In the genomic region with DNA sequence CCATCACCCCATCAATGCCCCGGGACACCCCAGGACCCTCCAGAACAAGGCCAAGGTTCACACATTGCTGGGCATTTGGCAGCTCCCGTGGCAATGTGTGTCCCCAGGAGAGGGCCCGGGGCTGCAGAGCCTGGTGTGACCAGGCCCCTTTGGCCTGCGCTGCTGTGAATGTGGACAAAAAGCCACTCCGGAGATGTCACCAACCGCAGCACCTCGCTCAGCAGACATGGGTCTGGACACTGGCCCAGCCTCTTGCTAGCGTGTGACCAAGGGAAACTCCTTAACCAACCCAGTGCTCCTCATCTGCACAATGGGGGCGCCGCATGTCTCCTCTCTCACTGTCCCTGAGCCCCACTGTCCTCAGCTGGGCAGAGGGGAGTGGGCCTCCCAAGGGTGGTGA, we compare ENCODE assay signal across 19 cellular contexts. TPM values are rescaled to one million over a fixed set of nuclear protein-coding genes. Genes with fewer than 3 reads are reported as not detected.
DNase-seq lines count a peak whose midpoint lies in the region; ATAC-seq and TF ChIP-seq lines count a peak whose summit lies in the region.
"Had no signal": no experiment of that assay in that cellular context is flagged by ENCODE, and none has a peak within 500 bp of the region (broad histone marks: within the 10 kb centered on the region; RNA-seq: fewer than 3 reads in every experiment).

No MANE protein-coding gene starts in this region.

- no peaks in the 10 kb centered on the region for H3K36me3 Mint-ChIP-seq in natural killer cell treated with Interleukin-12 subunit alpha and Interleukin-12 subunit beta and Interleukin-15 and Interleukin-18, amount 100 ng/mL, for 72 hours
- H3K36me3 Mint-ChIP-seq in activated CD8-positive, alpha-beta memory T cell treated with anti-CD3 and anti-CD28 coated beads, Interleukin-2, amount 10 ng/mL, durations not matched to agents 7 days and 5 days: peaks cover 32% of the 10 kb centered on the region

- 48 to 81% (median 80%) methylated on average over 8 to 10 of the region's 10 CpGs for WGBS in heart left ventricle, 4 donors
- 98% methylated on average over 10 of the region's 10 CpGs for WGBS in mesenchymal stem cell

- no peak overlapping the region for H3K4me3 Mint-ChIP-seq in natural killer cell treated with Interleukin-12 subunit alpha and Interleukin-12 subunit beta and Interleukin-15 and Interleukin-18, amount 100 ng/mL, for 72 hours
- H3K4me3 Mint-ChIP-seq in activated CD8-positive, alpha-beta memory T cell treated with anti-CD3 and anti-CD28 coated beads, Interleukin-2, amount 10 ng/mL, durations not matched to agents 7 days and 5 days: no peak overlapping the region
- H3K4me3 Mint-ChIP-seq: CD4-positive, alpha-beta memory T cell had no signal

- H2BK120ac ChIP-seq in mesenchymal stem cell (ENCODE audit: low read depth, low read length): no peak overlapping the region

- H3K4me2 ChIP-seq in mesenchymal stem cell (ENCODE audit: low read length, poor library complexity, severe bottlenecking): no peak overlapping the region
- H3K4me2 ChIP-seq: A549 had no signal

- H3K4me1 ChIP-seq in heart left ventricle (peaks cover 0 to 14% (median 0%) of the 10 kb centered on the region in 12 donors), left ventricle myocardium inferior (peaks cover 21% of the 10 kb centered on the region), mesenchymal stem cell (ENCODE audit: control insufficient read depth, insufficient read depth, low read depth, low read length) (peaks cover 19% of the 10 kb centered on the region)
- H3K4me1 ChIP-seq: A549, HAP-1 had no signal

- peak in 2 of 4 donors; percentile 6 to 25 for ATAC-seq in heart left ventricle
- ATAC-seq in natural killer cell treated with Interleukin-12 subunit alpha and Interleukin-12 subunit beta and Interleukin-15 and Interleukin-18, amount 100 ng/mL, for 72 hours: no peak
- ATAC-seq in HG02571 (IDR thresholded peaks at IDR 0.05; ENCODE audit: unreplicated experiment): no peak
- ATAC-seq in activated CD8-positive, alpha-beta memory T cell treated with anti-CD3 and anti-CD28 coated beads, Interleukin-2, amount 10 ng/mL, durations not matched to agents 7 days and 5 days: no peak
- ATAC-seq: A549 had no signal

- H3K4me3 ChIP-seq in heart left ventricle: no peak overlapping the region
- no peak overlapping the region for H3K4me3 ChIP-seq in left ventricle myocardium inferior
- H3K4me3 ChIP-seq in mesenchymal stem cell (ENCODE audit: insufficient read depth in 1 of 2, low read depth in 1 of 2, low read length in 2 of 2): no peak overlapping the region
- H3K4me3 ChIP-seq: A549, GM23248, HAP-1 had no signal

- no peak overlapping the region for H3K27ac Mint-ChIP-seq in natural killer cell treated with Interleukin-12 subunit alpha and Interleukin-12 subunit beta and Interleukin-15 and Interleukin-18, amount 100 ng/mL, for 72 hours
- H3K27ac Mint-ChIP-seq in activated CD8-positive, alpha-beta memory T cell treated with anti-CD3 and anti-CD28 coated beads, Interleukin-2, amount 10 ng/mL, durations not matched to agents 7 days and 5 days: no peak overlapping the region
- H3K27ac Mint-ChIP-seq: CD4-positive, alpha-beta memory T cell had no signal

- H4K91ac ChIP-seq in mesenchymal stem cell (ENCODE audit: low read length): no peak overlapping the region

- TF ChIP-seq CTCF in heart left ventricle (IDR thresholded peaks at IDR 0.05) (no peak), left ventricle myocardium inferior (IDR thresholded peaks at IDR 0.05; ENCODE audit: borderline replicate concordance) (no peak)

- no peaks in the 10 kb centered on the region for H3K9me3 ChIP-seq in heart left ventricle
- no peaks in the 10 kb centered on the region for H3K9me3 ChIP-seq in left ventricle myocardium inferior (replicated peaks)
- no peaks in the 10 kb centered on the region for H3K9me3 ChIP-seq in mesenchymal stem cell (ENCODE audit: control insufficient read depth, low read length)
- H3K9me3 ChIP-seq: A549, HAP-1 had no signal

- no peak overlapping the region for H3K14ac ChIP-seq in mesenchymal stem cell (ENCODE audit: low read length in 2 of 2)

- no peak for TF ChIP-seq POLR2A in heart left ventricle (IDR thresholded peaks at IDR 0.05)

- H3K79me1 ChIP-seq in mesenchymal stem cell (replicated peaks; ENCODE audit: low read length, poor library complexity, severe bottlenecking): peaks cover 29% of the 10 kb centered on the region

- H2AK5ac ChIP-seq in mesenchymal stem cell (ENCODE audit: low read length, severe bottlenecking): peak overlapping the region; percentile 18

- H3K9me3 Mint-ChIP-seq in natural killer cell treated with Interleukin-12 subunit alpha and Interleukin-12 subunit beta and Interleukin-15 and Interleukin-18, amount 100 ng/mL, for 72 hours: no peaks in the 10 kb centered on the region
- H3K9me3 Mint-ChIP-seq in activated CD8-positive, alpha-beta memory T cell treated with anti-CD3 and anti-CD28 coated beads, Interleukin-2, amount 10 ng/mL, durations not matched to agents 7 days and 5 days (ENCODE audit: low read depth): no peaks in the 10 kb centered on the region
- H3K9me3 Mint-ChIP-seq: CD4-positive, alpha-beta memory T cell had no signal

- no peak overlapping the region for H2BK12ac ChIP-seq in mesenchymal stem cell (ENCODE audit: low read length in 2 of 2)

- CTCF ChIA-PET in activated CD8-positive, alpha-beta memory T cell treated with anti-CD3 and anti-CD28 coated beads, Interleukin-2, amount 10 ng/mL, durations not matched to agents 7 days and 5 days (lab: Charles Lee): interaction anchor here (1.5 kb wide), 1 partner anchor 11 kb away, joined by 4 read pairs; no protein-coding TSS in a partner anchor

- DNase-seq in heart left ventricle (no peak), left ventricle myocardium inferior (no peak), mesenchymal stem cell (no peak), dermis blood vessel endothelial cell (no peak)
- DNase-seq in natural killer cell treated with Interleukin-12 subunit alpha and Interleukin-12 subunit beta and Interleukin-15 and Interleukin-18, amount 100 ng/mL, for 72 hours (ENCODE audit: low spot score): no peak
- no peak for DNase-seq in activated CD8-positive, alpha-beta memory T cell treated with anti-CD3 and anti-CD28 coated beads, Interleukin-2, amount 10 ng/mL, durations not matched to agents 7 days and 5 days
- DNase-seq: AML-193; CD4-positive, alpha-beta memory T cell; DMS153; DMS79; GDM1; GM23248 had no signal

- no peak overlapping the region for H2AFZ ChIP-seq in mesenchymal stem cell (ENCODE audit: low read depth, low read length)
- H2AFZ ChIP-seq: GM23248 had no signal

- no peaks in the 10 kb centered on the region for H3K4me1 Mint-ChIP-seq in natural killer cell treated with Interleukin-12 subunit alpha and Interleukin-12 subunit beta and Interleukin-15 and Interleukin-18, amount 100 ng/mL, for 72 hours (ENCODE audit: low read depth in 2 of 2)
- H3K4me1 Mint-ChIP-seq in activated CD8-positive, alpha-beta memory T cell treated with anti-CD3 and anti-CD28 coated beads, Interleukin-2, amount 10 ng/mL, durations not matched to agents 7 days and 5 days: no peaks in the 10 kb centered on the region

- intact Hi-C loops in heart left ventricle (cut with DNase I): no loop called here
- intact Hi-C loops in left ventricle myocardium inferior (cut with micrococcal nuclease): no loop called here

- H3K27me3 ChIP-seq in heart left ventricle (no peaks in the 10 kb centered on the region), left ventricle myocardium inferior (ENCODE audit: low read depth) (no peaks in the 10 kb centered on the region), mesenchymal stem cell (ENCODE audit: control insufficient read depth in 1 of 2, insufficient read depth in 1 of 2, low read length in 2 of 2) (no peaks in the 10 kb centered on the region)

- no peaks in the 10 kb centered on the region for H3K27me3 Mint-ChIP-seq in natural killer cell treated with Interleukin-12 subunit alpha and Interleukin-12 subunit beta and Interleukin-15 and Interleukin-18, amount 100 ng/mL, for 72 hours
- no peaks in the 10 kb centered on the region for H3K27me3 Mint-ChIP-seq in activated CD8-positive, alpha-beta memory T cell treated with anti-CD3 and anti-CD28 coated beads, Interleukin-2, amount 10 ng/mL, durations not matched to agents 7 days and 5 days
- H3K27me3 Mint-ChIP-seq: CD4-positive, alpha-beta memory T cell had no signal

- no peak overlapping the region for H4K8ac ChIP-seq in mesenchymal stem cell (ENCODE audit: low read length)

- H3K4ac ChIP-seq in mesenchymal stem cell (ENCODE audit: low read depth in 1 of 2, low read length in 2 of 2): no peak overlapping the region

- H3K23ac ChIP-seq in mesenchymal stem cell (ENCODE audit: low read length in 2 of 2): no peak overlapping the region

- H3K18ac ChIP-seq in mesenchymal stem cell (ENCODE audit: low read depth in 1 of 2, low read length in 2 of 2): no peak overlapping the region

- no peak overlapping the region for H2BK5ac ChIP-seq in mesenchymal stem cell (ENCODE audit: low read depth, low read length, poor library complexity, severe bottlenecking)

- no peak overlapping the region for H2BK15ac ChIP-seq in mesenchymal stem cell (ENCODE audit: low read depth, poor library complexity, severe bottlenecking)

- H3K27ac ChIP-seq in heart left ventricle: peak overlapping the region in 7 of 12 donors; percentile 58 to 84 (median 73)
- H3K27ac ChIP-seq in left ventricle myocardium inferior (replicated peaks): peak overlapping the region; percentile 85
- H3K27ac ChIP-seq in mesenchymal stem cell (ENCODE audit: low read length, poor library complexity, severe bottlenecking): no peak overlapping the region
- H3K27ac ChIP-seq: A549, C4-2B, GM23248, HL-60 had no signal

- H3K36me3 ChIP-seq in heart left ventricle (peaks cover 0 to 89% (median 61%) of the 10 kb centered on the region in 9 donors), left ventricle myocardium inferior (peaks cover 70% of the 10 kb centered on the region), mesenchymal stem cell (ENCODE audit: control insufficient read depth in 1 of 2, insufficient read depth in 2 of 2, low read depth in 1 of 2, low read length in 2 of 2) (peaks cover 77 to 84% of the 10 kb centered on the region in 2 experiments)

- no peak overlapping the region for H3K9ac ChIP-seq in mesenchymal stem cell (ENCODE audit: low read length)
- H3K9ac ChIP-seq: GM23248 had no signal

RNA-seq across cellular contexts. Expression of a gene that starts 8.0 kb away (rescaled TPM):
- 10 to 100 TPM in 5 of 9 donors, 1 to 10 TPM in 4; 5.6 to 20.6 (median 10.7) TPM for total RNA-seq in heart left ventricle
- 10 to 100 TPM in 1 of 2 donors, 1 to 10 TPM in 1; 3.9 to 31.2 TPM for polyA plus RNA-seq in heart left ventricle
- total RNA-seq in left ventricle myocardium inferior: 10.3 TPM
- polyA plus RNA-seq in mesenchymal stem cell (2013, experiment 1 of 2): 0.22 TPM
- polyA plus RNA-seq in mesenchymal stem cell (2013, experiment 2 of 2): 0.22 TPM
- under 1 TPM; 0.40 to 0.45 TPM for total RNA-seq in natural killer cell treated with Interleukin-12 subunit alpha and Interleukin-12 subunit beta and Interleukin-15 and Interleukin-18, amount 100 ng/mL, for 72 hours
- under 1 TPM; 0.12 to 0.38 TPM for total RNA-seq in activated CD8-positive, alpha-beta memory T cell treated with anti-CD3 and anti-CD28 coated beads, Interleukin-2, amount 10 ng/mL, durations not matched to agents 7 days and 5 days
- total RNA-seq in dermis blood vessel endothelial cell: 1.1 and 2.0 TPM in 2 replicates
- total RNA-seq: H4, HT1080 had no signal
- polyA plus RNA-seq: A549 had no signal

RNA-seq across cellular contexts. Expression of a gene that starts 37.2 kb away (rescaled TPM):
- total RNA-seq in heart left ventricle (10 to 100 TPM; 27.7 to 75.6 (median 35.0) TPM), left ventricle myocardium inferior (36.4 TPM), dermis blood vessel endothelial cell (84.2 and 106 TPM in 2 replicates)
- 100 to 1,000 TPM in 1 of 2 donors, 10 to 100 TPM in 1; 23.7 to 125 TPM for polyA plus RNA-seq in heart left ventricle
- 28.1 TPM for polyA plus RNA-seq in mesenchymal stem cell (2013, experiment 1 of 2)
- 27.9 TPM for polyA plus RNA-seq in mesenchymal stem cell (2013, experiment 2 of 2)
- 100 to 1,000 TPM; 101 to 216 TPM for total RNA-seq in natural killer cell treated with Interleukin-12 subunit alpha and Interleukin-12 subunit beta and Interleukin-15 and Interleukin-18, amount 100 ng/mL, for 72 hours
- total RNA-seq in activated CD8-positive, alpha-beta memory T cell treated with anti-CD3 and anti-CD28 coated beads, Interleukin-2, amount 10 ng/mL, durations not matched to agents 7 days and 5 days: 100 to 1,000 TPM; 145 to 155 TPM

RNA-seq across cellular contexts. Expression of a gene that starts 43.6 kb away (rescaled TPM):
- total RNA-seq in heart left ventricle: 10 to 100 TPM; 10.1 to 21.2 (median 14.6) TPM
- polyA plus RNA-seq in heart left ventricle: 10 to 100 TPM in 1 of 2 donors, 1 to 10 TPM in 1; 7.3 to 25.7 TPM
- total RNA-seq in left ventricle myocardium inferior: 15.2 TPM
- polyA plus RNA-seq in mesenchymal stem cell (2013, experiment 1 of 2): 9.9 TPM
- 9.7 TPM for polyA plus RNA-seq in mesenchymal stem cell (2013, experiment 2 of 2)
- 10 to 100 TPM; 42.6 to 71.1 TPM for total RNA-seq in natural killer cell treated with Interleukin-12 subunit alpha and Interleukin-12 subunit beta and Interleukin-15 and Interleukin-18, amount 100 ng/mL, for 72 hours
- 10 to 100 TPM; 36.6 to 43.4 TPM for total RNA-seq in activated CD8-positive, alpha-beta memory T cell treated with anti-CD3 and anti-CD28 coated beads, Interleukin-2, amount 10 ng/mL, durations not matched to agents 7 days and 5 days
- 27.8 and 33.2 TPM in 2 replicates for total RNA-seq in dermis blood vessel endothelial cell

RNA-seq across cellular contexts. Expression of a gene that starts 52.6 kb away (rescaled TPM):
- total RNA-seq in heart left ventricle (10 to 100 TPM; 32.2 to 50.4 (median 37.1) TPM), left ventricle myocardium inferior (39.1 TPM), dermis blood vessel endothelial cell (68.4 and 102 TPM in 2 replicates)
- 10 to 100 TPM; 29.7 to 48.7 TPM for polyA plus RNA-seq in heart left ventricle
- 47.1 TPM for polyA plus RNA-seq in mesenchymal stem cell (2013, experiment 1 of 2)
- polyA plus RNA-seq in mesenchymal stem cell (2013, experiment 2 of 2): 47.2 TPM
- 10 to 100 TPM; 51.2 to 68.9 TPM for total RNA-seq in natural killer cell treated with Interleukin-12 subunit alpha and Interleukin-12 subunit beta and Interleukin-15 and Interleukin-18, amount 100 ng/mL, for 72 hours
- total RNA-seq in activated CD8-positive, alpha-beta memory T cell treated with anti-CD3 and anti-CD28 coated beads, Interleukin-2, amount 10 ng/mL, durations not matched to agents 7 days and 5 days: 10 to 100 TPM; 56.3 to 62.4 TPM
